Comparison of ENCODE assay signal across 2 cellular contexts in genomic region chr6:111727798-111728197, GRCh38.
TF ChIP-seq lines count a peak whose summit lies in the region.

No MANE protein-coding gene starts in this region.

TF ChIP-seq in HCT116, 20 proteins besides CTCF, POLR2A, EP300 and RAD21 (continued from another document):
- no peak for TF ChIP-seq SP1 (IDR thresholded peaks at IDR 0.05; ENCODE audit: low read depth)
- no peak for TF ChIP-seq ZFX (IDR thresholded peaks at IDR 0.05)
- no peak for TF ChIP-seq SIN3A (IDR thresholded peaks at IDR 0.05; ENCODE audit: low read depth)
- TF ChIP-seq, protein P1, sequence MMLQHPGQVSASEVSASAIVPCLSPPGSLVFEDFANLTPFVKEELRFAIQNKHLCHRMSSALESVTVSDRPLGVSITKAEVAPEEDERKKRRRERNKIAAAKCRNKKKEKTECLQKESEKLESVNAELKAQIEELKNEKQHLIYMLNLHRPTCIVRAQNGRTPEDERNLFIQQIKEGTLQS (IDR thresholded peaks at IDR 0.05): no peak
- no peak for TF ChIP-seq EGR1 (IDR thresholded peaks at IDR 0.05; ENCODE audit: low read depth)
- TF ChIP-seq ZBTB33 (IDR thresholded peaks at IDR 0.05; ENCODE audit: extremely low read depth, insufficient replicate concordance, low read length): no peak
- TF ChIP-seq POLR2AphosphoS5 (IDR thresholded peaks at IDR 0.05; ENCODE audit: low read depth, low read length): no peak
- no peak for TF ChIP-seq YY1 (IDR thresholded peaks at IDR 0.05; ENCODE audit: extremely low read depth, insufficient replicate concordance, low read depth, low read length)
- no peak for TF ChIP-seq CEBPB (IDR thresholded peaks at IDR 0.05; ENCODE audit: low read depth)
- no peak for TF ChIP-seq CBX3 (IDR thresholded peaks at IDR 0.05; ENCODE audit: low read depth)
- no peak for TF ChIP-seq JUND (IDR thresholded peaks at IDR 0.05)
- TF ChIP-seq ELF1 (IDR thresholded peaks at IDR 0.05; ENCODE audit: borderline replicate concordance, low read depth): no peak
- no peak for TF ChIP-seq ZNF274 (IDR thresholded peaks at IDR 0.05; ENCODE audit: low read depth, low read length)

TF ChIP-seq in GM12878, 131 proteins besides CTCF, POLR2A, EP300 and RAD21 (continued from another document):
- TF ChIP-seq IKZF1 (conservative IDR thresholded peaks at IDR 0.05) (no peak), NFXL1 (IDR thresholded peaks at IDR 0.05; ENCODE audit: borderline replicate concordance) (no peak), ZNF622 (IDR thresholded peaks at IDR 0.05) (no peak), LARP7 (IDR thresholded peaks at IDR 0.05) (no peak), SMARCA5 (IDR thresholded peaks at IDR 0.05) (no peak), SMAD1 (IDR thresholded peaks at IDR 0.05; ENCODE audit: low read depth, partially characterized antibody) (no peak), ASH2L (IDR thresholded peaks at IDR 0.05; ENCODE audit: borderline replicate concordance, low read depth) (no peak), MEF2A (IDR thresholded peaks at IDR 0.05; ENCODE audit: insufficient read depth, low read depth, low read length) (no peak), BRCA1 (IDR thresholded peaks at IDR 0.05; ENCODE audit: low read depth, low read length) (no peak), ZBED1 (IDR thresholded peaks at IDR 0.05; ENCODE audit: borderline replicate concordance) (no peak), HDAC6 (IDR thresholded peaks at IDR 0.05; ENCODE audit: unreplicated experiment) (no peak), POLR2AphosphoS2 (IDR thresholded peaks at IDR 0.05; ENCODE audit: low read depth, low read length) (no peak), MXI1 (IDR thresholded peaks at IDR 0.05; ENCODE audit: low read depth, low read length) (no peak), RCOR1 (conservative IDR thresholded peaks at IDR 0.05; ENCODE audit: low read depth, low read length) (no peak)
